In the genomic region with DNA sequence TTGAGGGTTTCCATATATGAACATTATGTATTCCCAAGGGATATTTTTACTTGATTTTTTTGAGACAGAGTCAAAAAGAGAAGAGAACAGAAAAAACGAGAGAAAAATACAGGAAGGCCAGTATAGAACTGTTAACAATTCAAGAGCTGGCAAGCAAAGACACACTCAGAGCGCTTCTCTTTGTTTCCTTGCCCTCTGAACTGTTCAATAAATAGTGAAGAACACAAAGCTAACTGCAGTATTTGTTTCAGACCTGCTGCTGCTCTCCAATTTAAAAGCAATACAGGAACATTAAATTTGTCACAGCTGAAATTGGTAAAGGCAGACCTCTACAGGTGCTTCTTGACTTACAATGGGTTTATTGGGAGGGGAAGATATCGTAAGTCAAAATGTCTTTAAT, we compare ENCODE assay signal across 19 cellular contexts.
"Had no signal": no experiment of that assay in that cellular context is flagged by ENCODE, and none has a peak within 500 bp of the region (broad histone marks: within the 10 kb centered on the region; RNA-seq: fewer than 3 reads in every experiment).

No MANE protein-coding gene starts in this region.

- H3K9me3 Mint-ChIP-seq: nephron had no signal

- H3K36me3 ChIP-seq: prostate gland, uterus, WERI-Rb-1 had no signal

- ATAC-seq: right cardiac atrium, SK-N-SH treated with all-trans-retinoic acid at 6 μM for 48 hours had no signal

- H3K4me1 ChIP-seq: esophagus squamous epithelium, left ventricle myocardium inferior, prostate gland, uterus had no signal

- H3K27me3 ChIP-seq: cardiac muscle cell, esophagus squamous epithelium, hepatocyte, tibial nerve, uterus had no signal

- H3K4me3 ChIP-seq: cardiac muscle cell, esophagus squamous epithelium, hepatocyte, left ventricle myocardium inferior, prostate gland, tibial nerve, uterus had no signal

- H3K9me3 ChIP-seq: esophagus squamous epithelium, left ventricle myocardium inferior, prostate gland, tibial nerve, uterus had no signal

- DNase-seq: activated CD4-positive, alpha-beta T cell treated with anti-CD3 and anti-CD28 coated beads for 48 hours; activated CD8-positive, alpha-beta memory T cell treated with anti-CD3 and anti-CD28 coated beads for 24 hours; activated naive CD4-positive, alpha-beta T cell treated with Interleukin-2 at 50 U/mL for 16 hours; esophagus squamous epithelium; left ventricle myocardium inferior; mesenchymal stem cell; occipital lobe; right cardiac atrium; small intestine; stimulated activated CD4-positive, alpha-beta T cell treated with anti-CD3 and anti-CD28 coated beads, Interleukin-4, amount 100 ng/mL, for 24 hours; T-helper 1 cell; uterus; WERI-Rb-1 had no signal

- H3K27ac ChIP-seq: cardiac muscle cell, esophagus squamous epithelium, hepatocyte, left ventricle myocardium inferior, uterus, WERI-Rb-1 had no signal

- H3K4me1 Mint-ChIP-seq: nephron had no signal

- H3K27ac Mint-ChIP-seq: nephron had no signal

- H3K4me3 Mint-ChIP-seq: nephron had no signal
